Comparison of ENCODE assay signal across 10 cellular contexts in the genomic region with DNA sequence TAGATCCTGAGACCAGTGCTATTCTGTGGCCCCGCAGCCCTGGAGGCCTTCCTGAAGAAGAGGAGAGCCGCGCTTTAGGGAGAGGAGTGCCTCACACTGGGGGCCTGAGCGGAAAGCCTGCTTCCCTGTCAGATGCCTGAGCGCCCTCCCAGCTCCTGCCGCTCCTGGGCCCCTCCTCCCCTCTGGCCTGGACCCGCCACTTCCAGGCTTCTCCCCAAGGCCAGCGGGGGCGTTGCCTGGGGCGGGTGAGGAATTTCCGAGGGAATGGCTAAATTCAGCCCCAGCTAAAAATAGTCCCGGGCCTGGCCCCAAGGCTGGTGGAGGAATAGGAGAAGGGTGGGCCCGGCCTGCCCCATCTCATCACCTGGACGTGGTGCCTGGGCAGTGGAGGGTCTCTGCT. TPM values are rescaled to one million over a fixed set of nuclear protein-coding genes. Genes with fewer than 3 reads are reported as not detected.
DNase-seq lines count a peak whose midpoint lies in the region; ATAC-seq, FAIRE-seq and TF ChIP-seq lines count a peak whose summit lies in the region.
"Had no signal": no experiment of that assay in that cellular context is flagged by ENCODE, and none has a peak within 500 bp of the region (broad histone marks: within the 10 kb centered on the region; RNA-seq: fewer than 3 reads in every experiment).

No MANE protein-coding gene starts in this region.

- TF ChIP-seq POLR2A in H54 (IDR thresholded peaks at IDR 0.05; ENCODE audit: low read depth, low read length): peak; percentile 31; the same call in 1 of the 2 replicates

- FAIRE-seq in H54 (lab: Jason Lieb, UNC): no peak

- H3K27me3 ChIP-seq in skeletal muscle satellite cell (ENCODE audit: control insufficient read depth, insufficient read depth, low read length): no peaks in the 10 kb centered on the region

- H3K4me2 ChIP-seq in skeletal muscle satellite cell (ENCODE audit: low read length): peak overlapping the region; percentile 60

- no peak for DNase-seq in H54 (ENCODE audit: insufficient read length, low spot score)
- peak; percentile 65 to 87 for DNase-seq in cardiac fibroblast (ENCODE audit: low read depth in 2 of 2)
- DNase-seq in islet precursor cell: peak; percentile 91
- no peak for DNase-seq in NCI-H146 (lab: John Stamatoyannopoulos, UW)
- DNase-seq in SIG-M5 (lab: John Stamatoyannopoulos, UW): no peak
- no peak for DNase-seq in NCI-H446 (lab: John Stamatoyannopoulos, UW)

- H3K4me3 ChIP-seq in cardiac fibroblast (replicated peaks in 1 of 2; ENCODE audit: low read depth in 2 of 2, low read length in 2 of 2) (no peak overlapping the region), skeletal muscle satellite cell (ENCODE audit: low read length) (peak overlapping the region; percentile 50)

- H3K4me1 ChIP-seq in skeletal muscle satellite cell (ENCODE audit: control insufficient read depth, insufficient read depth, low read length): peaks cover 61% of the 10 kb centered on the region

- H3K36me3 ChIP-seq in skeletal muscle satellite cell (ENCODE audit: insufficient read depth, low read length): peaks cover 22% of the 10 kb centered on the region

- peak overlapping the region; percentile 58 for H3K9ac ChIP-seq in skeletal muscle satellite cell (ENCODE audit: low read depth, low read length)

- ATAC-seq in GM18517 (IDR thresholded peaks at IDR 0.05; ENCODE audit: unreplicated experiment): no peak

- TF ChIP-seq CTCF in cardiac fibroblast (IDR thresholded peaks at IDR 0.05; ENCODE audit: low read depth, low read length): no peak

- no peaks in the 10 kb centered on the region for H3K9me3 ChIP-seq in skeletal muscle satellite cell (replicated peaks; ENCODE audit: low read length)

RNA-seq across cellular contexts. Expression of a gene that starts 15.4 kb away (rescaled TPM):
- total RNA-seq in skeletal muscle satellite cell (2012; rRNA removed): 9.4 and 11.2 TPM in 2 replicates

RNA-seq across cellular contexts. Expression of a gene that starts 51.3 kb away (rescaled TPM):
- 0.25 TPM in 1 of 2 replicates, not detected in the other for total RNA-seq in skeletal muscle satellite cell (2012; rRNA removed)
- total RNA-seq: activated CD8-positive, alpha-beta memory T cell treated with anti-CD3 and anti-CD28 coated beads for 36 hours; NCI-H460 had no signal

RNA-seq across cellular contexts. Expression of a gene that starts 52.7 kb away (rescaled TPM):
- 5.8 and 6.8 TPM in 2 replicates for total RNA-seq in skeletal muscle satellite cell (2012; rRNA removed)

Comparison
In these comparisons a context has a peak if more than half of its experiments do, and no peak if none do; other contexts are left out.
1. DNase-seq: peak in cardiac fibroblast (2 of 2) and islet precursor cell (single experiment); none in H54 (single experiment), NCI-H146 (single experiment), SIG-M5 (single experiment) and NCI-H446 (0 of 2).